In genomic region chr3:158727499-158728377, GRCh38 we compare ENCODE assay signal across 8 cellular contexts. TPM values are rescaled to one million over a fixed set of nuclear protein-coding genes. Genes with fewer than 3 reads are reported as not detected.
DNase-seq lines count a peak whose midpoint lies in the region; ATAC-seq and TF ChIP-seq lines count a peak whose summit lies in the region.

No MANE protein-coding gene starts in this region.

- no peaks in the 10 kb centered on the region for H3K27me3 Mint-ChIP-seq in T-helper 1 cell treated with Interleukin-12 subunit alpha and Interleukin-12 subunit beta and Interleukin-4 antibody, amounts not matched to agents 30 μg/mL and 1 μg/mL, for 36 hours (ENCODE audit: low read depth)

- H3K9ac ChIP-seq in stomach smooth muscle (ENCODE audit: low read length in 2 of 2) = peak overlapping the region in 1 of 2 donors; percentile 5

- ATAC-seq in HG02763 (IDR thresholded peaks at IDR 0.05; ENCODE audit: unreplicated experiment) = peak; percentile 43
- ATAC-seq in left lung = peak; percentile 63

- H3K27me3 ChIP-seq in left lung (peaks cover 0 to 7% of the 10 kb centered on the region in 2 donors), stomach smooth muscle (ENCODE audit: control insufficient read depth in 1 of 2, insufficient read depth in 2 of 2, low read length in 2 of 2) (no peaks in the 10 kb centered on the region)

- H3K9me3 ChIP-seq in left lung (no peaks in the 10 kb centered on the region), stomach smooth muscle (ENCODE audit: control insufficient read depth in 2 of 2, low read length in 2 of 2) (no peaks in the 10 kb centered on the region)

- peaks cover 17% of the 10 kb centered on the region for H3K4me1 Mint-ChIP-seq in T-helper 1 cell treated with Interleukin-12 subunit alpha and Interleukin-12 subunit beta and Interleukin-4 antibody, amounts not matched to agents 30 μg/mL and 1 μg/mL, for 36 hours (ENCODE audit: low read depth)

- no peak overlapping the region for H3K27ac Mint-ChIP-seq in T-helper 1 cell treated with Interleukin-12 subunit alpha and Interleukin-12 subunit beta and Interleukin-4 antibody, amounts not matched to agents 30 μg/mL and 1 μg/mL, for 36 hours

- H3K9me3 Mint-ChIP-seq in T-helper 1 cell treated with Interleukin-12 subunit alpha and Interleukin-12 subunit beta and Interleukin-4 antibody, amounts not matched to agents 30 μg/mL and 1 μg/mL, for 36 hours = no peaks in the 10 kb centered on the region

- H3K36me3 ChIP-seq in left lung (no peaks in the 10 kb centered on the region), stomach smooth muscle (ENCODE audit: control insufficient read depth in 2 of 2, insufficient read depth in 2 of 2, low read length in 2 of 2) (no peaks in the 10 kb centered on the region)

- DNase-seq in AG09319 (ENCODE audit: extremely low read depth, low read depth) = no peak
- DNase-seq in NCI-H1105 treated with DMSO at 0.1 percent for 48 hours (lab: John Stamatoyannopoulos, UW) = peak; percentile 83
- DNase-seq in choroid plexus epithelial cell (ENCODE audit: low read depth) = peak; percentile 92
- no peak for DNase-seq in left lung

- H3K4me3 ChIP-seq in GM12875 (ENCODE audit: low read depth, low read length) = no peak overlapping the region
- H3K4me3 ChIP-seq in choroid plexus epithelial cell (ENCODE audit: low read depth, low read length) = no peak overlapping the region
- no peak overlapping the region for H3K4me3 ChIP-seq in left lung
- H3K4me3 ChIP-seq in stomach smooth muscle (ENCODE audit: low read length in 2 of 2) = peak overlapping the region; percentile 26 to 59

- TF ChIP-seq CTCF in AG09319 (IDR thresholded peaks at IDR 0.05; ENCODE audit: low read depth, low read length) = peak; percentile 78
- peak; percentile 61; the same call in 1 of the 2 replicates for TF ChIP-seq CTCF in GM12875 (IDR thresholded peaks at IDR 0.05; ENCODE audit: borderline replicate concordance, insufficient read depth, low read depth, low read length)
- TF ChIP-seq CTCF in choroid plexus epithelial cell (conservative IDR thresholded peaks at IDR 0.05; ENCODE audit: low read depth, low read length) = peak; percentile 81
- peak; percentile 70 to 86 for TF ChIP-seq CTCF in left lung (IDR thresholded peaks at IDR 0.05)

- peak overlapping the region; percentile 44 for H3K4me3 Mint-ChIP-seq in T-helper 1 cell treated with Interleukin-12 subunit alpha and Interleukin-12 subunit beta and Interleukin-4 antibody, amounts not matched to agents 30 μg/mL and 1 μg/mL, for 36 hours

- H3K36me3 Mint-ChIP-seq in T-helper 1 cell treated with Interleukin-12 subunit alpha and Interleukin-12 subunit beta and Interleukin-4 antibody, amounts not matched to agents 30 μg/mL and 1 μg/mL, for 36 hours (ENCODE audit: low read depth) = peaks cover 6% of the 10 kb centered on the region

- H3K4me1 ChIP-seq in left lung (peaks cover 39 to 49% of the 10 kb centered on the region in 2 donors), stomach smooth muscle (ENCODE audit: control insufficient read depth, insufficient read depth, low read length) (peaks cover 28% of the 10 kb centered on the region)

- intact Hi-C loops in left lung (cut with DNase I) = loop anchor here in 1 of 2 donors (2.0 kb wide), 1 partner anchor 63 kb away; no protein-coding TSS in a partner anchor

- H3K27ac ChIP-seq in left lung (peak overlapping the region in 1 of 2 donors; percentile 62), stomach smooth muscle (ENCODE audit: low read length) (peak overlapping the region; percentile 11)

RNA-seq across cellular contexts. Expression of gene RARRES1, which starts 4.5 kb away (rescaled TPM):
- 100 to 1,000 TPM in 1 of 2 donors, 10 to 100 TPM in 1; 52.4 to 131 TPM for total RNA-seq in left lung

RNA-seq across cellular contexts. Expression of gene LXN, which starts 55.3 kb away (rescaled TPM):
- total RNA-seq in left lung = 10 to 100 TPM; 31.4 to 52.5 TPM

Comparison
In these comparisons a context has a peak if more than half of its experiments do, and no peak if none do; other contexts are left out.
1. DNase-seq: peak in NCI-H1105 treated with DMSO at 0.1 percent for 48 hours (single experiment) and choroid plexus epithelial cell (single experiment); none in AG09319 (single experiment) and left lung (0 of 2).
2. H3K4me3 ChIP-seq: peak in stomach smooth muscle (2 of 2); none in GM12875 (single experiment), choroid plexus epithelial cell (single experiment) and left lung (0 of 2).
3. Peak in every context shown above with its lines, with median percentiles within 50 percentile points of each other: CTCF ChIP-seq.